ENCODE assay signal across 10 cellular contexts in genomic region chr4:89055157-89056080, GRCh38. TPM values are rescaled to one million over a fixed set of nuclear protein-coding genes. Genes with fewer than 3 reads are reported as not detected.
DNase-seq lines count a peak whose midpoint lies in the region; ATAC-seq and TF ChIP-seq lines count a peak whose summit lies in the region.
"Had no signal": no experiment of that assay in that cellular context is flagged by ENCODE, and none has a peak within 500 bp of the region (broad histone marks: within the 10 kb centered on the region; RNA-seq: fewer than 3 reads in every experiment).

No MANE protein-coding gene starts in this region.

- in situ Hi-C loops in GM13976 (cut with MboI; ENCODE audit: low sequenced_read_pairs, unreplicated experiment) = no loop called here

- peaks cover 46% of the 10 kb centered on the region for H3K79me2 ChIP-seq in mesendoderm (ENCODE audit: control insufficient read depth, insufficient read depth, low read length)

- H3K79me1 ChIP-seq in mesendoderm (ENCODE audit: low read length) = peaks cover 9% of the 10 kb centered on the region

- H3K27me3 Mint-ChIP-seq in natural killer cell treated with Interleukin-12 subunit alpha and Interleukin-12 subunit beta and Interleukin-15 and Interleukin-18, amount 100 ng/mL, for 72 hours = peaks cover 13 to 30% of the 10 kb centered on the region in 2 donors
- H3K27me3 Mint-ChIP-seq in natural killer cell (ENCODE audit: low read depth in 2 of 2) = peaks cover 0 to 36% of the 10 kb centered on the region in 2 donors
- H3K27me3 Mint-ChIP-seq in MCF 10A (ENCODE audit: insufficient read depth, unreplicated experiment) = no peaks in the 10 kb centered on the region

- no peak overlapping the region for H3K27ac Mint-ChIP-seq in natural killer cell treated with Interleukin-12 subunit alpha and Interleukin-12 subunit beta and Interleukin-15 and Interleukin-18, amount 100 ng/mL, for 72 hours
- H3K27ac Mint-ChIP-seq in natural killer cell (no peak overlapping the region), MCF 10A (ENCODE audit: low read depth, unreplicated experiment) (peak overlapping the region; percentile 82)
- H3K27ac Mint-ChIP-seq: activated naive CD4-positive, alpha-beta T cell treated with anti-CD3 and anti-CD28 coated beads, Interleukin-2, amount 50 U/mL, for 24 hours had no signal

- H3K23ac ChIP-seq in mesendoderm (ENCODE audit: low read length) = peak overlapping the region; percentile 49

- H3K27me3 ChIP-seq in mesendoderm (ENCODE audit: insufficient read depth, low read length, poor library complexity) = no peaks in the 10 kb centered on the region

- CTCF ChIA-PET in MCF 10A (lab: Yijun Ruan, JAX) = interaction anchor here (0.9 to 1.1 kb wide), 3 partner anchors 13 to 104 kb away, joined by 3 read pairs; no protein-coding TSS in a partner anchor

- DNase-seq in natural killer cell treated with Interleukin-12 subunit alpha and Interleukin-12 subunit beta and Interleukin-15 and Interleukin-18, amount 100 ng/mL, for 72 hours (ENCODE audit: low spot score) = no peak
- DNase-seq in natural killer cell (no peak), MCF 10A (ENCODE audit: unreplicated experiment) (peak; percentile 15), mesendoderm (peak; percentile 70), GM13976 (ENCODE audit: low spot score) (no peak), posterior vena cava (ENCODE audit: low spot score) (no peak), NOMO-1 treated with dmso at 0.1 percent for 144 hours (lab: John Stamatoyannopoulos, UW; ENCODE audit: unreplicated experiment) (no peak)
- DNase-seq: SHP77 had no signal

- no peaks in the 10 kb centered on the region for H3K36me3 Mint-ChIP-seq in natural killer cell treated with Interleukin-12 subunit alpha and Interleukin-12 subunit beta and Interleukin-15 and Interleukin-18, amount 100 ng/mL, for 72 hours
- H3K36me3 Mint-ChIP-seq in natural killer cell (no peaks in the 10 kb centered on the region), MCF 10A (ENCODE audit: insufficient read depth, unreplicated experiment) (no peaks in the 10 kb centered on the region)

- peaks cover 6% of the 10 kb centered on the region for H3K4me1 ChIP-seq in mesendoderm (ENCODE audit: control insufficient read depth, low read depth, low read length)

- peak overlapping the region; percentile 37 for H3K4me3 ChIP-seq in mesendoderm (ENCODE audit: low read length)

- H3K4me2 ChIP-seq in mesendoderm (ENCODE audit: low read length) = peak overlapping the region; percentile 79

- no TSS peak for BruUV-seq in MCF 10A (replicated peaks; lab: Mats Ljungman, UMichigan)

- peak overlapping the region; percentile 4 for H3K4me3 Mint-ChIP-seq in natural killer cell treated with Interleukin-12 subunit alpha and Interleukin-12 subunit beta and Interleukin-15 and Interleukin-18, amount 100 ng/mL, for 72 hours
- H3K4me3 Mint-ChIP-seq in natural killer cell = no peak overlapping the region
- H3K4me3 Mint-ChIP-seq in MCF 10A (ENCODE audit: unreplicated experiment) = peak overlapping the region; percentile 73
- H3K4me3 Mint-ChIP-seq: activated naive CD4-positive, alpha-beta T cell treated with anti-CD3 and anti-CD28 coated beads, Interleukin-2, amount 50 U/mL, for 24 hours had no signal

- H3K4me1 Mint-ChIP-seq in natural killer cell treated with Interleukin-12 subunit alpha and Interleukin-12 subunit beta and Interleukin-15 and Interleukin-18, amount 100 ng/mL, for 72 hours (ENCODE audit: low read depth in 2 of 2) = peaks cover 7 to 12% of the 10 kb centered on the region in 2 donors
- peaks cover 7 to 9% of the 10 kb centered on the region in 2 donors for H3K4me1 Mint-ChIP-seq in natural killer cell
- peaks cover 36% of the 10 kb centered on the region for H3K4me1 Mint-ChIP-seq in MCF 10A (ENCODE audit: insufficient read depth, unreplicated experiment)

- peak in 1 of 2 donors; percentile 62 for ATAC-seq in natural killer cell treated with Interleukin-12 subunit alpha and Interleukin-12 subunit beta and Interleukin-15 and Interleukin-18, amount 100 ng/mL, for 72 hours
- no peak for ATAC-seq in natural killer cell
- ATAC-seq in GM18909 (IDR thresholded peaks at IDR 0.05; ENCODE audit: poor library complexity, unreplicated experiment) = no peak

- no peak overlapping the region for H2BK5ac ChIP-seq in mesendoderm (ENCODE audit: low read length)

- H3K56ac ChIP-seq in mesendoderm (ENCODE audit: low read length) = peak overlapping the region; percentile 80

- TF ChIP-seq CTCF in natural killer cell (IDR thresholded peaks at IDR 0.05) (no peak), MCF 10A (IDR thresholded peaks at IDR 0.05; ENCODE audit: unreplicated experiment) (no peak), GM13976 (IDR thresholded peaks at IDR 0.05; ENCODE audit: borderline replicate concordance, control extremely low read depth, extremely low read depth, insufficient read depth, missing control alignments) (no peak)

- intact Hi-C loops in natural killer cell (cut with micrococcal nuclease) (no loop called here), MCF 10A (cut with micrococcal nuclease) (loop anchor here (2.0 kb wide), 1 partner anchor 55 kb away; the partner anchor contains the start of gene TIGD2), posterior vena cava (cut with DNase I) (no loop called here)

- H3K27ac ChIP-seq in mesendoderm (ENCODE audit: low read depth, low read length) = no peak overlapping the region

- H4K8ac ChIP-seq in mesendoderm (ENCODE audit: low read depth, low read length) = no peak overlapping the region

- H3K9me3 Mint-ChIP-seq in natural killer cell treated with Interleukin-12 subunit alpha and Interleukin-12 subunit beta and Interleukin-15 and Interleukin-18, amount 100 ng/mL, for 72 hours = no peaks in the 10 kb centered on the region
- H3K9me3 Mint-ChIP-seq in natural killer cell = no peaks in the 10 kb centered on the region
- H3K9me3 Mint-ChIP-seq in MCF 10A (ENCODE audit: unreplicated experiment) = peaks cover 8% of the 10 kb centered on the region

- POLR2A ChIA-PET in MCF 10A (lab: Yijun Ruan, JAX) = interaction anchor here (0.6 to 4.6 kb wide), 18 partner anchors 9 to 771 kb away, joined by 3 to 51 read pairs (median 4); partner anchors contain the start of genes PPM1K and TIGD2

- H2BK15ac ChIP-seq in mesendoderm (replicated peaks; ENCODE audit: low read depth) = no peak overlapping the region

- H2BK120ac ChIP-seq in mesendoderm (ENCODE audit: low read depth, low read length) = no peak overlapping the region

- H3K36me3 ChIP-seq in mesendoderm (ENCODE audit: control insufficient read depth, insufficient read depth, low read length) = no peaks in the 10 kb centered on the region

- no peak overlapping the region for H2AK5ac ChIP-seq in mesendoderm (ENCODE audit: low read length)

- no peak overlapping the region for H3K18ac ChIP-seq in mesendoderm (ENCODE audit: low read length)

- no peak overlapping the region for H4K5ac ChIP-seq in mesendoderm (ENCODE audit: low read length)

- peak overlapping the region; percentile 61 for H3K9ac ChIP-seq in mesendoderm (ENCODE audit: low read length)

- H3K4ac ChIP-seq in mesendoderm (ENCODE audit: low read depth, low read length) = no peak overlapping the region

- no CpG with 5 or more reads among the region's 1 CpG for WGBS in mesendoderm (ENCODE audit: extremely low coverage, insufficient coverage, low lambda C conversion rate)

RNA-seq across cellular contexts. Expression of gene FAM13A, which starts 1.6 kb away (rescaled TPM):
- 1 to 10 TPM in 1 of 2 donors, under 1 TPM in 1; 0.73 to 2.1 TPM for total RNA-seq in natural killer cell treated with Interleukin-12 subunit alpha and Interleukin-12 subunit beta and Interleukin-15 and Interleukin-18, amount 100 ng/mL, for 72 hours
- total RNA-seq in natural killer cell (10 to 100 TPM in 1 of 3 donors, 1 to 10 TPM in 2; 8.8 to 10.0 (median 8.9) TPM), MCF 10A (2022) (10.0 and 11.1 TPM in 2 replicates), posterior vena cava (10 to 100 TPM; 20.7 to 35.2 TPM)
- 9.0 TPM for polyA plus RNA-seq in mesendoderm (2013, experiment 1 of 2)
- 9.4 TPM for polyA plus RNA-seq in mesendoderm (2013, experiment 2 of 2)

RNA-seq across cellular contexts. Expression of gene TIGD2, which starts 55.9 kb away (rescaled TPM):
- 1 to 10 TPM; 4.9 to 5.7 TPM for total RNA-seq in natural killer cell treated with Interleukin-12 subunit alpha and Interleukin-12 subunit beta and Interleukin-15 and Interleukin-18, amount 100 ng/mL, for 72 hours
- total RNA-seq in natural killer cell (1 to 10 TPM; 3.2 to 7.6 (median 5.1) TPM), MCF 10A (2022) (15.1 and 15.5 TPM in 2 replicates), posterior vena cava (1 to 10 TPM; 2.1 to 2.8 TPM)
- 6.6 TPM for polyA plus RNA-seq in mesendoderm (2013, experiment 1 of 2)
- 6.8 TPM for polyA plus RNA-seq in mesendoderm (2013, experiment 2 of 2)

Comparison
In these comparisons a context has a peak if more than half of its experiments do, and no peak if none do; other contexts are left out.
1. DNase-seq: peak in MCF 10A (single experiment) and mesendoderm (single experiment); none in natural killer cell treated with Interleukin-12 subunit alpha and Interleukin-12 subunit beta and Interleukin-15 and Interleukin-18, amount 100 ng/mL, for 72 hours (single experiment), natural killer cell (single experiment), GM13976 (single experiment), posterior vena cava (single experiment) and NOMO-1 treated with dmso at 0.1 percent for 144 hours (single experiment).